ENCODE assay signal across 11 cellular contexts in the genomic region with DNA sequence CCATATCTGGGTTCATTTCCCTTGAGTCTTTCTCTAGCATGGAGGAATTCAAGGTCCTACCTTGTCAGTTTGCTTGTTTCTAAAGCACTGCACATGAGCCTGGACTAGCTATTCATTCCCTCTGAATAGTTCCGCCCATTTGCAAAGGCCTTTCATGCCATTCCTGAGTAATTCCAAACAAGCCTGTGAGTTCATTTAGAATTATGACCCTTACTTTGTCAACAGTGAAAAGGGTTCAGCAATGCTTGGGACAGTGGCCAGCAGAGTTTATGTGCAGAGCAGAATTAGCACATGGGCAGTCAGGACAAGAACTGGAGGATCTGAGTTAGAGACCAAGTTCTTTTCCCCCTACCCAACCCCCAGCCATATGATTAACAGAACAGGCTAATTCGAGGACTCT. TPM values are rescaled to one million over a fixed set of nuclear protein-coding genes. Genes with fewer than 3 reads are reported as not detected.
"Had no signal": no experiment of that assay in that cellular context is flagged by ENCODE, and none has a peak within 500 bp of the region (broad histone marks: within the 10 kb centered on the region; RNA-seq: fewer than 3 reads in every experiment).

No MANE protein-coding gene starts in this region.

- H3K4me3 ChIP-seq: GM23248, GM23338, HAP-1 had no signal

- ATAC-seq: GM23338, HCT116 had no signal

- H3K27ac Mint-ChIP-seq: GM23338, H9, HFFc6 had no signal

- H3K27ac ChIP-seq: GM23248 had no signal

- FAIRE-seq: H1, H54 had no signal

- H2AFZ ChIP-seq: GM23248, GM23338 had no signal

- H3K4me2 ChIP-seq: GM23338 had no signal

- H3K9ac ChIP-seq: GM23248 had no signal

- H3K4me1 ChIP-seq: HAP-1 had no signal

- H3K9me3 ChIP-seq: HAP-1 had no signal

- H3K9me3 Mint-ChIP-seq: GM23338, H9, HFFc6 had no signal

- DNase-seq: GM23248, GOT3, H7, H9, HCEC 1CT, HFFc6 had no signal

- H3K4me3 Mint-ChIP-seq: GM23338, H9, HFFc6 had no signal

- H3K36me3 ChIP-seq: HAP-1 had no signal

RNA-seq across cellular contexts. Expression of a gene that starts 27.9 kb away (rescaled TPM):
- total RNA-seq: GM23248, HFFc6 had no signal
- polyA plus RNA-seq: GM23248 had no signal
